ENCODE assay signal across 1 cellular context in genomic region chr19:50562329-50562728, GRCh38.
TF ChIP-seq lines count a peak whose summit lies in the region.

No MANE protein-coding gene starts in this region.

TF ChIP-seq in HEK293, 187 proteins besides CTCF, POLR2A, EP300 and RAD21:
- TF ChIP-seq, protein P1, sequence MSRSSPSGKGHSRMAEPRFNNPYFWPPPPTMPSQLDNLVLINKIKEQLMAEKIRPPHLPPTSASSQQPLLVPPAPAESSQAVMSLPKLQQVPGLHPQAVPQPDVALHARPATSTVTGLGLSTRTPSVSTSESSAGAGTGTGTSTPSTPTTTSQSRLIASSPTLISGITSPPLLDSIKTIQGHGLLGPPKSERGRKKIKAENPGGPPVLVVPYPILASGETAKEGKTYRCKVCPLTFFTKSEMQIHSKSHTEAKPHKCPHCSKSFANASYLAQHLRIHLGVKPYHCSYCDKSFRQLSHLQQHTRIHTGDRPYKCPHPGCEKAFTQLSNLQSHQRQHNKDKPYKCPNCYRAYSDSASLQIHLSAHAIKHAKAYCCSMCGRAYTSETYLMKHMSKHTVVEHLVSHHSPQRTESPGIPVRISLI (tag by site-specific recombination; IDR thresholded peaks at IDR 0.05): no peak
- no peak for TF ChIP-seq EGR2 (tag by site-specific recombination; IDR thresholded peaks at IDR 0.05; ENCODE audit: low read depth)
- TF ChIP-seq ZIC2 (tag by site-specific recombination; IDR thresholded peaks at IDR 0.05): 0 out of 2 replicates have a peak, but pooled peaks have one; percentile 6
- peak; percentile 73 for TF ChIP-seq GLIS1 (tag by site-specific recombination; IDR thresholded peaks at IDR 0.05)
- TF ChIP-seq ZNF416 (tag by site-specific recombination; IDR thresholded peaks at IDR 0.05): no peak
- no peak for TF ChIP-seq ZNF138 (tag by site-specific recombination; IDR thresholded peaks at IDR 0.05; ENCODE audit: borderline replicate concordance)
- no peak for TF ChIP-seq MZF1 (tag by site-specific recombination; IDR thresholded peaks at IDR 0.05; ENCODE audit: borderline replicate concordance)
- TF ChIP-seq SP7 (tag by site-specific recombination; IDR thresholded peaks at IDR 0.05): no peak
- TF ChIP-seq SCRT2 (tag by site-specific recombination; IDR thresholded peaks at IDR 0.05): no peak
- no peak for TF ChIP-seq ZNF175 (tag by site-specific recombination; IDR thresholded peaks at IDR 0.05)
